ENCODE assay signal across 11 cellular contexts in genomic region chr9:128150594-128151342, GRCh38. TPM values are rescaled to one million over a fixed set of nuclear protein-coding genes. Genes with fewer than 3 reads are reported as not detected.
DNase-seq lines count a peak whose midpoint lies in the region; ATAC-seq, FAIRE-seq and TF ChIP-seq lines count a peak whose summit lies in the region.
"Had no signal": no experiment of that assay in that cellular context is flagged by ENCODE, and none has a peak within 500 bp of the region (broad histone marks: within the 10 kb centered on the region; RNA-seq: fewer than 3 reads in every experiment).

No MANE protein-coding gene starts in this region.

- H3K79me2 ChIP-seq in KMS-11 (ENCODE audit: insufficient read depth, low read depth), result no peaks in the 10 kb centered on the region

- ATAC-seq in naive thymus-derived CD4-positive, alpha-beta T cell, result peak; percentile 53
- ATAC-seq in GM21825 (IDR thresholded peaks at IDR 0.05; ENCODE audit: unreplicated experiment), result no peak

- no peak overlapping the region for H2AFZ ChIP-seq in KMS-11 (ENCODE audit: low read depth)

- TF ChIP-seq CTCF in D721Med (IDR thresholded peaks at IDR 0.05; ENCODE audit: insufficient read depth, missing control alignments) (peak; percentile 12), KMS-11 (conservative IDR thresholded peaks at IDR 0.05; ENCODE audit: low read depth, low read length) (peak; percentile 45; the same call in 1 of the 2 replicates), choroid plexus epithelial cell (conservative IDR thresholded peaks at IDR 0.05; ENCODE audit: low read depth, low read length) (peak; percentile 42)

- H3K27me3 ChIP-seq in KMS-11 (ENCODE audit: insufficient read depth, low read depth), result no peaks in the 10 kb centered on the region; the same call in 1 of the 2 replicates
- H3K27me3 ChIP-seq in naive thymus-derived CD4-positive, alpha-beta T cell (ENCODE audit: control insufficient read depth in 2 of 2, insufficient read depth in 2 of 2, low read length in 2 of 2), result no peaks in the 10 kb centered on the region
- H3K27me3 ChIP-seq: pancreas had no signal

- H3K4me3 ChIP-seq in KMS-11 (IDR thresholded peaks at IDR 0.05; ENCODE audit: insufficient read depth, low read depth, low read length) (no peak overlapping the region), choroid plexus epithelial cell (ENCODE audit: low read depth, low read length) (no peak overlapping the region)
- H3K4me3 ChIP-seq in naive thymus-derived CD4-positive, alpha-beta T cell (ENCODE audit: low read length), result no peak overlapping the region

- H3K9me3 ChIP-seq in naive thymus-derived CD4-positive, alpha-beta T cell (ENCODE audit: control insufficient read depth in 2 of 3, low read length in 3 of 3), result no peaks in the 10 kb centered on the region
- H3K9me3 ChIP-seq: pancreas had no signal

- POLR2A ChIA-PET in naive thymus-derived CD4-positive, alpha-beta T cell (lab: Charles Lee), result interaction anchor here (2.1 kb wide), 1 partner anchor 8 kb away, joined by 7 read pairs; no protein-coding TSS in a partner anchor

- peaks cover 0 to 7% (median under 1%) of the 10 kb centered on the region in 7 donors for H3K4me1 Mint-ChIP-seq in naive thymus-derived CD4-positive, alpha-beta T cell

- CTCF ChIA-PET in naive thymus-derived CD4-positive, alpha-beta T cell (lab: Charles Lee), result no interaction called here

- peaks cover 0 to 4% (median 0%) of the 10 kb centered on the region in 5 donors for H3K27me3 Mint-ChIP-seq in naive thymus-derived CD4-positive, alpha-beta T cell

- no peak overlapping the region for H3K27ac ChIP-seq in KMS-11
- H3K27ac ChIP-seq in naive thymus-derived CD4-positive, alpha-beta T cell (ENCODE audit: low read depth, low read length), result no peak overlapping the region

- H3K36me3 Mint-ChIP-seq in naive thymus-derived CD4-positive, alpha-beta T cell, result no peaks in the 10 kb centered on the region

- no peak overlapping the region for H3K4me2 ChIP-seq in KMS-11

- no peaks in the 10 kb centered on the region for H4K20me1 ChIP-seq in KMS-11 (ENCODE audit: insufficient read depth)

- H3K4me3 Mint-ChIP-seq in naive thymus-derived CD4-positive, alpha-beta T cell, result no peak overlapping the region
- H3K4me3 Mint-ChIP-seq: dendritic cell treated with granulocyte-macrophage colony-stimulating factor and Interleukin-4, amounts not matched to agents 40 ng/mL and 50 ng/mL, for 4 days had no signal

- peak overlapping the region in 1 of 9 donors; percentile 62 for H3K27ac Mint-ChIP-seq in naive thymus-derived CD4-positive, alpha-beta T cell
- H3K27ac Mint-ChIP-seq: dendritic cell treated with granulocyte-macrophage colony-stimulating factor and Interleukin-4, amounts not matched to agents 40 ng/mL and 50 ng/mL, for 4 days had no signal

- H3K9me3 Mint-ChIP-seq in naive thymus-derived CD4-positive, alpha-beta T cell, result peaks cover 0 to 2% (median 0%) of the 10 kb centered on the region in 11 donors
- H3K9me3 Mint-ChIP-seq: dendritic cell treated with granulocyte-macrophage colony-stimulating factor and Interleukin-4, amounts not matched to agents 40 ng/mL and 50 ng/mL, for 4 days had no signal

- H3K9ac ChIP-seq in KMS-11, result no peak overlapping the region

- no peaks in the 10 kb centered on the region for H3K36me3 ChIP-seq in KMS-11 (ENCODE audit: insufficient read depth)
- no peaks in the 10 kb centered on the region for H3K36me3 ChIP-seq in naive thymus-derived CD4-positive, alpha-beta T cell (ENCODE audit: control insufficient read depth in 2 of 3, insufficient read depth in 3 of 3, low read length in 3 of 3)
- H3K36me3 ChIP-seq: pancreas had no signal

- FAIRE-seq in D721Med (lab: Jason Lieb, UNC), result no peak
- FAIRE-seq: pancreas, TTC549 had no signal

- H3K4me1 ChIP-seq in KMS-11 (ENCODE audit: low read depth, poor library complexity, severe bottlenecking), result no peaks in the 10 kb centered on the region
- no peaks in the 10 kb centered on the region for H3K4me1 ChIP-seq in naive thymus-derived CD4-positive, alpha-beta T cell (ENCODE audit: control insufficient read depth in 2 of 2, insufficient read depth in 2 of 2, low read length in 2 of 2)

- intact Hi-C loops in naive thymus-derived CD4-positive, alpha-beta T cell (cut with micrococcal nuclease), result no loop called here

- DNase-seq in D721Med (ENCODE audit: insufficient read length, low spot score) (peak; percentile 16), choroid plexus epithelial cell (ENCODE audit: low read depth) (no peak), hippocampal formation (lab: John Stamatoyannopoulos, UW) (no peak), SIG-M5 (lab: John Stamatoyannopoulos, UW) (no peak), amniotic stem cell (lab: John Stamatoyannopoulos, UW) (no peak)
- DNase-seq in naive thymus-derived CD4-positive, alpha-beta T cell, result no peak

RNA-seq across cellular contexts. Expression of gene LCN2, which starts 1.5 kb away (rescaled TPM):
- total RNA-seq in naive thymus-derived CD4-positive, alpha-beta T cell, result not detected
- polyA plus RNA-seq in naive thymus-derived CD4-positive, alpha-beta T cell, result not detected

RNA-seq across cellular contexts. Expression of gene BBLN, which starts 9.3 kb away (rescaled TPM):
- total RNA-seq in naive thymus-derived CD4-positive, alpha-beta T cell, result 10 to 100 TPM; 42.7 to 87.8 (median 48.0) TPM
- 100 to 1,000 TPM in 1 of 2 donors, 10 to 100 TPM in 1; 99.2 to 102 TPM for polyA plus RNA-seq in naive thymus-derived CD4-positive, alpha-beta T cell

RNA-seq across cellular contexts. Expression of gene PTGES2, which starts 23.2 kb away (rescaled TPM):
- 10 to 100 TPM; 52.0 to 70.8 (median 61.3) TPM for total RNA-seq in naive thymus-derived CD4-positive, alpha-beta T cell
- 10 to 100 TPM; 32.3 to 36.1 TPM for polyA plus RNA-seq in naive thymus-derived CD4-positive, alpha-beta T cell

RNA-seq across cellular contexts. Expression of gene CIZ1, which starts 40.6 kb away (rescaled TPM):
- 100 to 1,000 TPM; 110 to 163 (median 142) TPM for total RNA-seq in naive thymus-derived CD4-positive, alpha-beta T cell
- polyA plus RNA-seq in naive thymus-derived CD4-positive, alpha-beta T cell, result 10 to 100 TPM; 11.2 to 38.2 TPM

RNA-seq across cellular contexts. Expression of gene DNM1, which starts 52.4 kb away (rescaled TPM):
- total RNA-seq in naive thymus-derived CD4-positive, alpha-beta T cell, result 1 to 10 TPM in 2 of 5 experiments, under 1 TPM in 3; 0.24 to 2.0 (median 0.94) TPM
- polyA plus RNA-seq in naive thymus-derived CD4-positive, alpha-beta T cell, result under 1 TPM in 1 of 2 donors, not detected in 1; 0.24 TPM
